Comparison of ENCODE assay signal across 24 cellular contexts in the genomic region with DNA sequence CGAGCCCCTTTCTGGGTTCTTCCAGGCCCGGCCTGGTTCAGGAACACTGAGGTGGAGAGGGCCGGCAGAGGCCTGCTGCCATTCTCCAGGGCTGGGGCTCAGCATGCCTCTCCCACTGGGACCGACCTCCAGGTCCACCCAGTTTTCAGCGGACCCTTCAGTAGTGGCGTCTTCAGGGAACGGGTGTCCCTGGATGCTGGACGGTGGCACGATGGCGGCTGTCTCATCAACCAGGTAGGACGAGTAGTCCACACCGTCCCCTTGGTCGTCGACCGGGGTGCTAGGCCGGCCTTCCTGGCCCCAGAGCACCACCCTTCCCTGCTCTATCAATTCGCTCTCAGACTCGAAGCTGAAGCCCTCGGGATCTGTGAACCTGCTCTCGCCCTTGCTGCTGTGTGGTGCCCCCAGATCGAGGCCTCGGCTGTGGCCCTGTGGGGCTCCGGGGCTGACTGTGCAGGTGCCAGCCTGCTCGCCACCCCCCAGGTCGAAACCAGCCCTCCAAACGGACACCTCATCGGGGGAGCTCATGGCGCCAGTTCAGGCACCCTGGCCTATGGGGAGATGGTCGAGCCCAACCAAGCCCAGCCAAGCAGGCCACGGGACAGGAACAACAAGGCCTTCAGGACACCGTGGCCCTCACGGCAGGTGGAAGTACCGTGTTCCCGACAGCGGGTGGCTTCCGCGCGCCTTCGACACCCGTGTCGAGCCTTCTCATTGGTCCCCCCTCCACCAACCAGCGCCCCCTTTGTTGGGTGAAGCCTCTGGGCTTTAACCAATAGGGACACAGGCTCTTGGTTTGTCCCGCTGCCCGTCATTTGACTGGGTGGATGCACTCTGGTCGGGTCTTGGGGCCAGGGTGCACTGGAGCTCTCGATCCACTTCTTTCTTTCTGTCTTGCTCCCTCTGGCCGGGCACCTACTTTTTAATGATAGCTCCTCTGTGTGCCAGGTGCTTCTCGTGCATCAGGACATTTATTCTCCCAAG. TPM values are rescaled to one million over a fixed set of nuclear protein-coding genes. Genes with fewer than 3 reads are reported as not detected.
DNase-seq lines count a peak whose midpoint lies in the region; ATAC-seq, FAIRE-seq and TF ChIP-seq lines count a peak whose summit lies in the region.
"Had no signal": no experiment of that assay in that cellular context is flagged by ENCODE, and none has a peak within 500 bp of the region (broad histone marks: within the 10 kb centered on the region; RNA-seq: fewer than 3 reads in every experiment).

No MANE protein-coding gene starts in this region.

- no peak for TF ChIP-seq CTCF in HEK293 (tag by site-specific recombination; IDR thresholded peaks at IDR 0.05)
- no peak for TF ChIP-seq CTCF in astrocyte (IDR thresholded peaks at IDR 0.05; ENCODE audit: insufficient read depth, low read depth, low read length)
- TF ChIP-seq CTCF in colonic mucosa (IDR thresholded peaks at IDR 0.05): no peak

- H3K27ac ChIP-seq in BLaER1 treated with 17β-estradiol and CSF1 and Interleukin-3, amounts not matched to agents 10 nM and 100 nM: no peak overlapping the region
- H3K27ac ChIP-seq in HEK293 (ENCODE audit: extremely low read depth, low read depth, low read length): no peak overlapping the region
- no peak overlapping the region for H3K27ac ChIP-seq in astrocyte (ENCODE audit: low read depth, low read length)
- H3K27ac ChIP-seq in colonic mucosa: no peak overlapping the region
- H3K27ac ChIP-seq: SJSA1 had no signal

- intact Hi-C loops in colonic mucosa (cut with DNase I): no loop called here

- no peaks in the 10 kb centered on the region for H3K79me2 ChIP-seq in astrocyte (ENCODE audit: insufficient read depth, low read length)

- peaks cover 55 to 94% (median 73%) of the 10 kb centered on the region in 11 experiments for H3K27me3 ChIP-seq in BLaER1 treated with 17β-estradiol and CSF1 and Interleukin-3, amounts not matched to agents 10 nM and 100 nM
- H3K27me3 ChIP-seq in astrocyte (ENCODE audit: insufficient read depth, low read length): peaks cover 4% of the 10 kb centered on the region
- H3K27me3 ChIP-seq in colonic mucosa: no peaks in the 10 kb centered on the region
- H3K27me3 ChIP-seq: SJSA1 had no signal

- no peaks in the 10 kb centered on the region for H3K9me3 Mint-ChIP-seq in astrocyte (ENCODE audit: unreplicated experiment)

- CTCF ChIA-PET in HEK293 (lab: Yijun Ruan, JAX): interaction anchor here (0.6 to 0.8 kb wide), 2 partner anchors 14 to 391 kb away, joined by 3 to 6 read pairs; no protein-coding TSS in a partner anchor

- peaks cover 2% of the 10 kb centered on the region for H3K4me1 Mint-ChIP-seq in astrocyte (ENCODE audit: low read depth, unreplicated experiment)

- peak overlapping the region in 8 of 11 experiments; percentile 22 to 46 (median 34); a peak in 8 of 22 replicates for H3K4me2 ChIP-seq in BLaER1 treated with 17β-estradiol and CSF1 and Interleukin-3, amounts not matched to agents 10 nM and 100 nM
- no peak overlapping the region for H3K4me2 ChIP-seq in astrocyte (ENCODE audit: low read length)

- no peak overlapping the region for H3K4me3 Mint-ChIP-seq in astrocyte (ENCODE audit: unreplicated experiment)
- H3K4me3 Mint-ChIP-seq: CD4-positive, alpha-beta memory T cell had no signal

- no peak overlapping the region for H2AFZ ChIP-seq in astrocyte (ENCODE audit: low read depth, low read length)

- no peak overlapping the region for H3K4me3 ChIP-seq in BLaER1 treated with 17β-estradiol and CSF1 and Interleukin-3, amounts not matched to agents 10 nM and 100 nM
- H3K4me3 ChIP-seq in HEK293 (ENCODE audit: low read depth, low read length) (no peak overlapping the region), astrocyte (ENCODE audit: insufficient read depth, low read depth, low read length) (no peak overlapping the region), colonic mucosa (no peak overlapping the region)
- H3K4me3 ChIP-seq: SJSA1 had no signal

- H3K4me1 ChIP-seq in BLaER1 treated with 17β-estradiol and CSF1 and Interleukin-3, amounts not matched to agents 10 nM and 100 nM: peaks cover 9 to 42% (median 31%) of the 10 kb centered on the region in 10 experiments; a peak in 18 of 20 replicates
- H3K4me1 ChIP-seq in HEK293 (ENCODE audit: control insufficient read depth, insufficient read depth, low read length) (no peaks in the 10 kb centered on the region), astrocyte (ENCODE audit: insufficient read depth, low read length) (no peaks in the 10 kb centered on the region), colonic mucosa (no peaks in the 10 kb centered on the region)
- H3K4me1 ChIP-seq: Caco-2, SJSA1 had no signal

- H3K36me3 Mint-ChIP-seq in astrocyte (ENCODE audit: low read depth, unreplicated experiment): no peaks in the 10 kb centered on the region
- H3K36me3 Mint-ChIP-seq: CD4-positive, alpha-beta memory T cell had no signal

- no peak overlapping the region for H3K27ac Mint-ChIP-seq in astrocyte (ENCODE audit: unreplicated experiment)

- peaks cover 0 to 19% (median 14%) of the 10 kb centered on the region in 11 experiments; a peak in 13 of 22 replicates for H3K9me3 ChIP-seq in BLaER1 treated with 17β-estradiol and CSF1 and Interleukin-3, amounts not matched to agents 10 nM and 100 nM (replicated peaks in 1 of 11)
- H3K9me3 ChIP-seq in HEK293 (ENCODE audit: control insufficient read depth, insufficient read depth, low read depth, low read length) (no peaks in the 10 kb centered on the region), astrocyte (ENCODE audit: insufficient read depth, low read depth, low read length) (no peaks in the 10 kb centered on the region), colonic mucosa (no peaks in the 10 kb centered on the region)
- H3K9me3 ChIP-seq: Caco-2, SJSA1 had no signal

- H3K36me3 ChIP-seq in BLaER1 treated with 17β-estradiol and CSF1 and Interleukin-3, amounts not matched to agents 10 nM and 100 nM: no peaks in the 10 kb centered on the region
- H3K36me3 ChIP-seq in HEK293 (ENCODE audit: control insufficient read depth in 2 of 2, insufficient read depth in 1 of 2, low read length in 2 of 2): no peaks in the 10 kb centered on the region
- no peaks in the 10 kb centered on the region for H3K36me3 ChIP-seq in astrocyte (ENCODE audit: insufficient read depth, low read length)
- no peaks in the 10 kb centered on the region for H3K36me3 ChIP-seq in colonic mucosa
- H3K36me3 ChIP-seq: SJSA1 had no signal

- POLR2A ChIA-PET in HEK293 (lab: Yijun Ruan, JAX): no interaction called here

- peaks cover 0 to 74% (median 28%) of the 10 kb centered on the region in 11 experiments; a peak in 13 of 22 replicates for H4K20me1 ChIP-seq in BLaER1 treated with 17β-estradiol and CSF1 and Interleukin-3, amounts not matched to agents 10 nM and 100 nM
- no peaks in the 10 kb centered on the region for H4K20me1 ChIP-seq in astrocyte (ENCODE audit: insufficient read depth, low read length)

- DNase-seq in astrocyte (ENCODE audit: low read depth) (no peak), mesenteric fat pad (ENCODE audit: low spot score) (peak; percentile 87), NCI-H1105 (lab: John Stamatoyannopoulos, UW) (no peak), colonic mucosa (no peak)
- DNase-seq: Caco-2; CD4-positive, alpha-beta memory T cell; DMS 273 treated with DMSO at 0.1 percent for 48 hours; Kasumi-1; NCI-H1417; NCI-H187; NCI-H2107; NCI-H510A; NK-92 treated with Interleukin-12 subunit alpha and Interleukin-12 subunit beta, amount 100 ng/mL, for 24 hours had no signal

- no peak overlapping the region for H3K9ac ChIP-seq in BLaER1 treated with 17β-estradiol and CSF1 and Interleukin-3, amounts not matched to agents 10 nM and 100 nM
- H3K9ac ChIP-seq in astrocyte (ENCODE audit: low read length): no peak overlapping the region
- H3K9ac ChIP-seq in colonic mucosa (ENCODE audit: low read depth in 2 of 2, low read length in 2 of 2): no peak overlapping the region

- FAIRE-seq in astrocyte (lab: Jason Lieb, UNC): peak; percentile 29
- FAIRE-seq: G401.6, GM12892, GM18507 had no signal

- peaks cover 8% of the 10 kb centered on the region for H3K27me3 Mint-ChIP-seq in astrocyte (ENCODE audit: low read depth, unreplicated experiment)
- H3K27me3 Mint-ChIP-seq: CD4-positive, alpha-beta memory T cell had no signal

- ATAC-seq in GM21367 (IDR thresholded peaks at IDR 0.05; ENCODE audit: unreplicated experiment): no peak
- ATAC-seq: Panc1 had no signal

TF ChIP-seq in HEK293, 187 proteins besides CTCF, POLR2A, EP300 and RAD21 (continues in another document):
- TF ChIP-seq, protein P1, sequence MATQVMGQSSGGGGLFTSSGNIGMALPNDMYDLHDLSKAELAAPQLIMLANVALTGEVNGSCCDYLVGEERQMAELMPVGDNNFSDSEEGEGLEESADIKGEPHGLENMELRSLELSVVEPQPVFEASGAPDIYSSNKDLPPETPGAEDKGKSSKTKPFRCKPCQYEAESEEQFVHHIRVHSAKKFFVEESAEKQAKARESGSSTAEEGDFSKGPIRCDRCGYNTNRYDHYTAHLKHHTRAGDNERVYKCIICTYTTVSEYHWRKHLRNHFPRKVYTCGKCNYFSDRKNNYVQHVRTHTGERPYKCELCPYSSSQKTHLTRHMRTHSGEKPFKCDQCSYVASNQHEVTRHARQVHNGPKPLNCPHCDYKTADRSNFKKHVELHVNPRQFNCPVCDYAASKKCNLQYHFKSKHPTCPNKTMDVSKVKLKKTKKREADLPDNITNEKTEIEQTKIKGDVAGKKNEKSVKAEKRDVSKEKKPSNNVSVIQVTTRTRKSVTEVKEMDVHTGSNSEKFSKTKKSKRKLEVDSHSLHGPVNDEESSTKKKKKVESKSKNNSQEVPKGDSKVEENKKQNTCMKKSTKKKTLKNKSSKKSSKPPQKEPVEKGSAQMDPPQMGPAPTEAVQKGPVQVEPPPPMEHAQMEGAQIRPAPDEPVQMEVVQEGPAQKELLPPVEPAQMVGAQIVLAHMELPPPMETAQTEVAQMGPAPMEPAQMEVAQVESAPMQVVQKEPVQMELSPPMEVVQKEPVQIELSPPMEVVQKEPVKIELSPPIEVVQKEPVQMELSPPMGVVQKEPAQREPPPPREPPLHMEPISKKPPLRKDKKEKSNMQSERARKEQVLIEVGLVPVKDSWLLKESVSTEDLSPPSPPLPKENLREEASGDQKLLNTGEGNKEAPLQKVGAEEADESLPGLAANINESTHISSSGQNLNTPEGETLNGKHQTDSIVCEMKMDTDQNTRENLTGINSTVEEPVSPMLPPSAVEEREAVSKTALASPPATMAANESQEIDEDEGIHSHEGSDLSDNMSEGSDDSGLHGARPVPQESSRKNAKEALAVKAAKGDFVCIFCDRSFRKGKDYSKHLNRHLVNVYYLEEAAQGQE (tag by site-specific recombination; IDR thresholded peaks at IDR 0.05): no peak

RNA-seq across cellular contexts. Expression of a gene that starts 48.2 kb away (rescaled TPM):
- total RNA-seq in astrocyte (not detected in 2 replicates), mesenteric fat pad (0.22 TPM), colonic mucosa (1 to 10 TPM; 2.1 to 3.9 TPM)
- total RNA-seq: Caco-2, Daoy, H4, MCF 10A, SJSA1 had no signal

RNA-seq across cellular contexts. Expression of a gene that starts 51.6 kb away (rescaled TPM):
- total RNA-seq in astrocyte: not detected in 2 replicates
- not detected for total RNA-seq in mesenteric fat pad
- not detected for total RNA-seq in colonic mucosa
- total RNA-seq: Caco-2; CD4-positive, alpha-beta memory T cell; H4; MCF 10A; SJSA1 had no signal
